2 cellular contexts compared by ENCODE assay signal in genomic region chr1:67404212-67404620, GRCh38.
TF ChIP-seq lines count a peak whose summit lies in the region.

No MANE protein-coding gene starts in this region.

TF ChIP-seq in PFSK-1, 5 proteins besides CTCF, POLR2A, EP300 and RAD21:
- TF ChIP-seq REST (IDR thresholded peaks at IDR 0.05; ENCODE audit: insufficient read depth in 1 of 2, low read depth in 2 of 2, low read length in 2 of 2) = no peak
- peak; percentile 35; the same call in 1 of the 2 replicates for TF ChIP-seq POLR2AphosphoS5 (IDR thresholded peaks at IDR 0.05; ENCODE audit: low read depth, low read length)

TF ChIP-seq in endothelial cell of umbilical vein, 7 proteins besides CTCF, POLR2A, EP300 and RAD21:
- TF ChIP-seq JUN (IDR thresholded peaks at IDR 0.05; ENCODE audit: borderline replicate concordance, insufficient read depth, insufficient read length, low read depth) (no peak), EZH2 (IDR thresholded peaks at IDR 0.05; ENCODE audit: borderline replicate concordance, low read depth, low read length, severe bottlenecking) (no peak), FOS (IDR thresholded peaks at IDR 0.05; ENCODE audit: borderline replicate concordance, insufficient read depth, low read length) (no peak)
- TF ChIP-seq, protein P1, sequence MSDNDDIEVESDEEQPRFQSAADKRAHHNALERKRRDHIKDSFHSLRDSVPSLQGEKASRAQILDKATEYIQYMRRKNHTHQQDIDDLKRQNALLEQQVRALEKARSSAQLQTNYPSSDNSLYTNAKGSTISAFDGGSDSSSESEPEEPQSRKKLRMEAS (IDR thresholded peaks at IDR 0.05; ENCODE audit: insufficient read depth, insufficient read length) = no peak
